2 cellular contexts compared by ENCODE assay signal in the genomic region with DNA sequence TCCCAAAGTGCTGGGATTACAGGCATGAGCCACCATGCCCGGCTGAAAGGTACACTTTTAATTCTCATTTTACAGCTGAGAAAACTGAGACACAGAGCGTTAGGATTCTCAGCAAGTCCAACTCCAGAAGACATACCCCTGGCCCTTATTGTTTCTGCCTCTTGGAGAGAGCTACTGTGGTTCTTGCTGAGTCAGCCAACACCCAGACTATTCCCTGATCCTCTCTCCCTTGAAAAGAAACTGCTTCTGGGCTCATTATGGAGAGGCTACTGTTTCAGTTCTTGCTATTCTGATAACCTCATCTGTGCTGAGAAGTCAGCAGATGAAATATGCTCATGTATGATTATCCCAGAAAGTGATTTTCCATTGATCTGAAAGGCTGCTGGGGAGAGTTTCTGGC.
A peak's percentile ranks its signal among the peaks of the same experiment; 100 is the strongest.
TF ChIP-seq lines count a peak whose summit lies in the region.

No MANE protein-coding gene starts in this region.

TF ChIP-seq in HepG2, 621 proteins besides CTCF, POLR2A, EP300 and RAD21:
- peak; percentile 34; the same call in 1 of the 2 replicates for TF ChIP-seq MAFF (IDR thresholded peaks at IDR 0.05; ENCODE audit: low read depth, low read length)
- TF ChIP-seq JUN (CRISPR knock-in tag; IDR thresholded peaks at IDR 0.05): no peak
- peak in 1 of 2 experiments; percentile 62; a peak in 2 of 4 replicates for TF ChIP-seq MAFK (conservative IDR thresholded peaks at IDR 0.05 in 1 of 2, IDR thresholded peaks at IDR 0.05 in 1 of 2; ENCODE audit: low read length in 2 of 2)
- TF ChIP-seq KMT2B (CRISPR knock-in tag; IDR thresholded peaks at IDR 0.05): no peak
- TF ChIP-seq, protein P1, sequence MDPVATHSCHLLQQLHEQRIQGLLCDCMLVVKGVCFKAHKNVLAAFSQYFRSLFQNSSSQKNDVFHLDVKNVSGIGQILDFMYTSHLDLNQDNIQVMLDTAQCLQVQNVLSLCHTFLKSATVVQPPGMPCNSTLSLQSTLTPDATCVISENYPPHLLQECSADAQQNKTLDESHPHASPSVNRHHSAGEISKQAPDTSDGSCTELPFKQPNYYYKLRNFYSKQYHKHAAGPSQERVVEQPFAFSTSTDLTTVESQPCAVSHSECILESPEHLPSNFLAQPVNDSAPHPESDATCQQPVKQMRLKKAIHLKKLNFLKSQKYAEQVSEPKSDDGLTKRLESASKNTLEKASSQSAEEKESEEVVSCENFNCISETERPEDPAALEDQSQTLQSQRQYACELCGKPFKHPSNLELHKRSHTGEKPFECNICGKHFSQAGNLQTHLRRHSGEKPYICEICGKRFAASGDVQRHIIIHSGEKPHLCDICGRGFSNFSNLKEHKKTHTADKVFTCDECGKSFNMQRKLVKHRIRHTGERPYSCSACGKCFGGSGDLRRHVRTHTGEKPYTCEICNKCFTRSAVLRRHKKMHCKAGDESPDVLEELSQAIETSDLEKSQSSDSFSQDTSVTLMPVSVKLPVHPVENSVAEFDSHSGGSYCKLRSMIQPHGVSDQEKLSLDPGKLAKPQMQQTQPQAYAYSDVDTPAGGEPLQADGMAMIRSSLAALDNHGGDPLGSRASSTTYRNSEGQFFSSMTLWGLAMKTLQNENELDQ (CRISPR knock-in tag; IDR thresholded peaks at IDR 0.05; ENCODE audit: borderline replicate concordance): no peak

TF ChIP-seq in H1, 55 proteins besides CTCF, POLR2A, EP300 and RAD21:
- TF ChIP-seq MAFK (IDR thresholded peaks at IDR 0.05; ENCODE audit: low read depth, low read length) (peak; percentile 62; the same call in 1 of the 2 replicates), SRF (IDR thresholded peaks at IDR 0.05; ENCODE audit: low read depth, low read length) (no peak)
